Comparison of ENCODE assay signal across 23 cellular contexts in genomic region chr3:26652157-26652556, GRCh38. TPM values are rescaled to one million over a fixed set of nuclear protein-coding genes. Genes with fewer than 3 reads are reported as not detected.
DNase-seq lines count a peak whose midpoint lies in the region; TF ChIP-seq lines count a peak whose summit lies in the region.
"Had no signal": no experiment of that assay in that cellular context is flagged by ENCODE, and none has a peak within 500 bp of the region (broad histone marks: within the 10 kb centered on the region; RNA-seq: fewer than 3 reads in every experiment).

No MANE protein-coding gene starts in this region.

- H3K27ac Mint-ChIP-seq in neural progenitor cell, result no peak overlapping the region
- H3K27ac Mint-ChIP-seq: activated naive CD8-positive, alpha-beta T cell treated with anti-CD3 and anti-CD28 coated beads for 36 hours; activated T-helper 17 cell treated with anti-CD3 and anti-CD28 coated beads, Interleukin-2, amount 50 U/mL, for 72 hours; dendritic cell treated with granulocyte-macrophage colony-stimulating factor and Interleukin-4, amounts not matched to agents 40 ng/mL and 50 ng/mL, for 4 days; natural killer cell treated with Interleukin-12 subunit alpha and Interleukin-12 subunit beta and Interleukin-15 and Interleukin-18, amount 100 ng/mL, for 72 hours; T-cell had no signal

- 80% methylated on average over 5 of the region's 5 CpGs for WGBS in hepatocyte (ENCODE audit: low lambda C conversion rate, missing lambda C conversion rate)

- H3F3A ChIP-seq in neural progenitor cell (ENCODE audit: low read depth), result no peaks in the 10 kb centered on the region

- peaks cover 6% of the 10 kb centered on the region for H3K4me1 Mint-ChIP-seq in neural progenitor cell
- H3K4me1 Mint-ChIP-seq: activated naive CD8-positive, alpha-beta T cell treated with anti-CD3 and anti-CD28 coated beads for 36 hours; activated T-helper 17 cell treated with anti-CD3 and anti-CD28 coated beads, Interleukin-2, amount 50 U/mL, for 72 hours; T-cell had no signal

- no peaks in the 10 kb centered on the region for H3K9me3 Mint-ChIP-seq in neural progenitor cell
- H3K9me3 Mint-ChIP-seq: activated naive CD8-positive, alpha-beta T cell treated with anti-CD3 and anti-CD28 coated beads for 36 hours; activated T-helper 17 cell treated with anti-CD3 and anti-CD28 coated beads, Interleukin-2, amount 50 U/mL, for 72 hours; dendritic cell treated with granulocyte-macrophage colony-stimulating factor and Interleukin-4, amounts not matched to agents 40 ng/mL and 50 ng/mL, for 4 days had no signal

- no peaks in the 10 kb centered on the region for H3K9me2 ChIP-seq in hepatocyte (replicated peaks; ENCODE audit: insufficient read depth)

- no peaks in the 10 kb centered on the region for H4K20me1 ChIP-seq in neural progenitor cell (ENCODE audit: low read depth)
- no peaks in the 10 kb centered on the region for H4K20me1 ChIP-seq in hepatocyte (ENCODE audit: insufficient read depth, poor library complexity, severe bottlenecking)
- H4K20me1 ChIP-seq: BLaER1 treated with 17β-estradiol and CSF1 and Interleukin-3, amounts not matched to agents 10 nM and 100 nM had no signal

- H3K36me3 ChIP-seq in neural progenitor cell (no peaks in the 10 kb centered on the region), hepatocyte (replicated peaks; ENCODE audit: insufficient read depth, low read depth) (no peaks in the 10 kb centered on the region)
- H3K36me3 ChIP-seq: BLaER1 treated with 17β-estradiol and CSF1 and Interleukin-3, amounts not matched to agents 10 nM and 100 nM; brain microvascular endothelial cell had no signal

- peak overlapping the region; percentile 47 for H3K27ac ChIP-seq in neural progenitor cell
- no peak overlapping the region for H3K27ac ChIP-seq in hepatocyte
- H3K27ac ChIP-seq: A549; BLaER1 treated with 17β-estradiol and CSF1 and Interleukin-3, amounts not matched to agents 10 nM and 100 nM; brain microvascular endothelial cell had no signal

- no peak overlapping the region for H3K9ac ChIP-seq in neural progenitor cell
- H3K9ac ChIP-seq: BLaER1 treated with 17β-estradiol and CSF1 and Interleukin-3, amounts not matched to agents 10 nM and 100 nM had no signal

- peaks cover 19% of the 10 kb centered on the region for H3K4me1 ChIP-seq in neural progenitor cell
- peaks cover 21% of the 10 kb centered on the region for H3K4me1 ChIP-seq in hepatocyte (ENCODE audit: insufficient read depth)
- H3K4me1 ChIP-seq: A549; BLaER1 treated with 17β-estradiol and CSF1 and Interleukin-3, amounts not matched to agents 10 nM and 100 nM had no signal

- H3K36me3 Mint-ChIP-seq in neural progenitor cell, result no peaks in the 10 kb centered on the region
- H3K36me3 Mint-ChIP-seq: activated naive CD8-positive, alpha-beta T cell treated with anti-CD3 and anti-CD28 coated beads for 36 hours; natural killer cell treated with Interleukin-12 subunit alpha and Interleukin-12 subunit beta and Interleukin-15 and Interleukin-18, amount 100 ng/mL, for 72 hours; T-cell had no signal

- H3K4me3 Mint-ChIP-seq in neural progenitor cell, result no peak overlapping the region
- H3K4me3 Mint-ChIP-seq: activated naive CD8-positive, alpha-beta T cell treated with anti-CD3 and anti-CD28 coated beads for 36 hours; activated T-helper 17 cell treated with anti-CD3 and anti-CD28 coated beads, Interleukin-2, amount 50 U/mL, for 72 hours; dendritic cell treated with granulocyte-macrophage colony-stimulating factor and Interleukin-4, amounts not matched to agents 40 ng/mL and 50 ng/mL, for 4 days; natural killer cell treated with Interleukin-12 subunit alpha and Interleukin-12 subunit beta and Interleukin-15 and Interleukin-18, amount 100 ng/mL, for 72 hours; T-cell had no signal

- H3K79me2 ChIP-seq in neural progenitor cell (ENCODE audit: low read depth) (no peaks in the 10 kb centered on the region), hepatocyte (no peaks in the 10 kb centered on the region)

- intact Hi-C loops in head of caudate nucleus (cut with DNase I), result no loop called here

- H3K27me3 ChIP-seq in neural progenitor cell (no peaks in the 10 kb centered on the region), hepatocyte (no peaks in the 10 kb centered on the region)
- H3K27me3 ChIP-seq: BLaER1 treated with 17β-estradiol and CSF1 and Interleukin-3, amounts not matched to agents 10 nM and 100 nM; brain microvascular endothelial cell had no signal

- H3K27me3 Mint-ChIP-seq in neural progenitor cell (ENCODE audit: insufficient read depth, low read depth), result no peaks in the 10 kb centered on the region
- H3K27me3 Mint-ChIP-seq: activated naive CD8-positive, alpha-beta T cell treated with anti-CD3 and anti-CD28 coated beads for 36 hours; dendritic cell treated with granulocyte-macrophage colony-stimulating factor and Interleukin-4, amounts not matched to agents 40 ng/mL and 50 ng/mL, for 4 days; natural killer cell treated with Interleukin-12 subunit alpha and Interleukin-12 subunit beta and Interleukin-15 and Interleukin-18, amount 100 ng/mL, for 72 hours; T-cell had no signal

- H3K9me3 ChIP-seq in neural progenitor cell (ENCODE audit: low read depth) (no peaks in the 10 kb centered on the region), hepatocyte (ENCODE audit: low read depth) (no peaks in the 10 kb centered on the region)
- H3K9me3 ChIP-seq: A549; BLaER1 treated with 17β-estradiol and CSF1 and Interleukin-3, amounts not matched to agents 10 nM and 100 nM had no signal

- H3K4me3 ChIP-seq in neural progenitor cell, result no peak overlapping the region
- no peak overlapping the region for H3K4me3 ChIP-seq in hepatocyte
- H3K4me3 ChIP-seq: A549; BLaER1 treated with 17β-estradiol and CSF1 and Interleukin-3, amounts not matched to agents 10 nM and 100 nM had no signal

- H3K4me2 ChIP-seq in neural progenitor cell (peak overlapping the region; percentile 52), hepatocyte (no peak overlapping the region)
- H3K4me2 ChIP-seq: A549; BLaER1 treated with 17β-estradiol and CSF1 and Interleukin-3, amounts not matched to agents 10 nM and 100 nM had no signal

- peak; percentile 67 for DNase-seq in Ammon's horn (ENCODE audit: low spot score)
- peak; percentile 73 for DNase-seq in NCI-H524 treated with DMSO at 0.1 percent for 48 hours (lab: John Stamatoyannopoulos, UW)
- peak in 24 of 42 donors; percentile 4 to 60 (median 32) for DNase-seq in head of caudate nucleus
- peak; percentile 83 for DNase-seq in neural progenitor cell (ENCODE audit: low spot score)
- no peak for DNase-seq in stimulated activated CD4-positive, alpha-beta T cell treated with anti-CD3 and anti-CD28 coated beads, Interleukin-15, amount 100 ng/mL, for 24 hours
- DNase-seq in NCI-H526 treated with DMSO at 0.1 percent for 48 hours (lab: John Stamatoyannopoulos, UW), result no peak
- DNase-seq in effector CD8-positive, alpha-beta T cell (lab: John Stamatoyannopoulos, UW), result no peak
- DNase-seq in hepatocyte (ENCODE audit: low spot score), result no peak
- DNase-seq: activated CD4-positive, alpha-beta T cell treated with anti-CD3 and anti-CD28 coated beads for 1 hour; activated naive CD8-positive, alpha-beta T cell treated with anti-CD3 and anti-CD28 coated beads for 36 hours; brain microvascular endothelial cell; Calu3; NCI-H1105; NCI-H2081 treated with DMSO at 0.1 percent for 48 hours; NCI-H510A treated with DMSO at 0.1 percent for 48 hours; T-cell had no signal

- no peak for TF ChIP-seq CTCF in neural progenitor cell (IDR thresholded peaks at IDR 0.05)
- no peak for TF ChIP-seq CTCF in hepatocyte (IDR thresholded peaks at IDR 0.05; ENCODE audit: poor library complexity)

- no peak overlapping the region for H2AFZ ChIP-seq in neural progenitor cell (replicated peaks)
- H2AFZ ChIP-seq in hepatocyte, result no peak overlapping the region

RNA-seq across cellular contexts. Expression of gene LRRC3B, which starts 29.6 kb away (rescaled TPM):
- total RNA-seq in neural progenitor cell (ENCODE audit: low replicate concordance) (7.2 and 8.2 TPM in 2 replicates), hepatocyte (2.7 and 5.9 TPM in 2 replicates)
- 1.2 and 1.7 TPM in 2 replicates for polyA plus RNA-seq in hepatocyte
- total RNA-seq: activated naive CD8-positive, alpha-beta T cell treated with anti-CD3 and anti-CD28 coated beads for 36 hours; Calu3; kidney epithelial cell; mesenteric fat pad; natural killer cell treated with Interleukin-12 subunit alpha and Interleukin-12 subunit beta and Interleukin-15 and Interleukin-18, amount 100 ng/mL, for 72 hours; T-cell had no signal
- polyA plus RNA-seq: A549 had no signal

Comparison
In these comparisons a context has a peak if more than half of its experiments do, and no peak if none do; other contexts are left out.
1. DNase-seq: peak in Ammon's horn (single experiment), NCI-H524 treated with DMSO at 0.1 percent for 48 hours (single experiment), head of caudate nucleus (24 of 42) and neural progenitor cell (single experiment); none in stimulated activated CD4-positive, alpha-beta T cell treated with anti-CD3 and anti-CD28 coated beads, Interleukin-15, amount 100 ng/mL, for 24 hours (single experiment), NCI-H526 treated with DMSO at 0.1 percent for 48 hours (single experiment), effector CD8-positive, alpha-beta T cell (single experiment) and hepatocyte (single experiment).